8 cellular contexts compared by ENCODE assay signal in the genomic region with DNA sequence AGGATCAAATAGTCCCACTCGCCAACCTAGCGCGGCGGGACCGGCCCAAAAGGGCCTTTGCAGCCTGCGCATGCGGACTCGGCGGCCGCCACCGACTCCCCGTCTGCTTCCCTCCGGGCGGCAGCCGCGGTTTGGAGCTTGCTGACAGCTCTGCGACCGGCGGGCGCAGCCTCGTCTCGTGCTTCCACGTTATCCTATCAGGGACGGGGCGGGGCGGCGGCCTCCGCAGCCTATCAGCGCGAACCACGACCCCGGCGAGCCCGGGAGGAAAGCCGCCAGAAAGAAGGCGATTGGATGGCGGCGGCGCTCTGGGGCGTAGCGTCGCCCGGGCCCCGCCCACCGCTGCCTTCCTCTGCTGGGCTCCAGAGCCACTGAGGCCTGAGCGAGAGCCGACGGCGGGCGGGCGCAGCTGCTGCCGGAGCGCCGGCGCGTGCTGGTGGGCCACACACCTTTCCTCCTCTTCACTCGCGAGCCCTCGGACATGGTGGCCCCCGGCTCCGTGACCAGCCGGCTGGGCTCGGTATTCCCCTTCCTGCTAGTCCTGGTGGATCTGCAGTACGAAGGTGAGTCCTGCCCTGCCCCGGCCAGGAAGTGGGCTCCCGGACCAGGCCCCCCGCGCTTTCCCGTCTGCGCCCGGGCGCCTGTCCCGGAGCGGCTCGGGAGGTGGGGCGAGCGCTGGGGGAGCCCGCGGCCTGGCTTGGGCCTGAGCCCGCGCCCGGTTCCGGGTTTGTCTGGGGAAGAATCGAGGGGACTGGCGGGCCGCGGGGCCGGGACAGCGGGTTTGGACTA. TPM values are rescaled to one million over a fixed set of nuclear protein-coding genes. Genes with fewer than 3 reads are reported as not detected.
DNase-seq lines count a peak whose midpoint lies in the region; ATAC-seq lines count a peak whose summit lies in the region.

A gene with protein sequence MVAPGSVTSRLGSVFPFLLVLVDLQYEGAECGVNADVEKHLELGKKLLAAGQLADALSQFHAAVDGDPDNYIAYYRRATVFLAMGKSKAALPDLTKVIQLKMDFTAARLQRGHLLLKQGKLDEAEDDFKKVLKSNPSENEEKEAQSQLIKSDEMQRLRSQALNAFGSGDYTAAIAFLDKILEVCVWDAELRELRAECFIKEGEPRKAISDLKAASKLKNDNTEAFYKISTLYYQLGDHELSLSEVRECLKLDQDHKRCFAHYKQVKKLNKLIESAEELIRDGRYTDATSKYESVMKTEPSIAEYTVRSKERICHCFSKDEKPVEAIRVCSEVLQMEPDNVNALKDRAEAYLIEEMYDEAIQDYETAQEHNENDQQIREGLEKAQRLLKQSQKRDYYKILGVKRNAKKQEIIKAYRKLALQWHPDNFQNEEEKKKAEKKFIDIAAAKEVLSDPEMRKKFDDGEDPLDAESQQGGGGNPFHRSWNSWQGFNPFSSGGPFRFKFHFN (plus strand): TSS at position 365 of the 789 bp plus-strand sequence. CDS start 117 bp downstream, at position 482.

- peak within 1 kb of the TSS; percentile 95 to 97 for H3K27ac Mint-ChIP-seq in activated naive CD4-positive, alpha-beta T cell treated with anti-CD3 and anti-CD28 coated beads, Interleukin-2, amount 50 U/mL, for 72 hours

- peak within 1 kb of the TSS; percentile 73 for H3K27ac ChIP-seq in temporal lobe (ENCODE audit: low read depth, low read length)

- H3K9me3 Mint-ChIP-seq in activated naive CD4-positive, alpha-beta T cell treated with anti-CD3 and anti-CD28 coated beads, Interleukin-2, amount 50 U/mL, for 72 hours: peaks cover 3 to 4% of the 10 kb centered on the region in 2 donors

- DNase-seq in NCI-H1092 treated with DMSO at 0.1 percent for 48 hours (lab: John Stamatoyannopoulos, UW): peak; percentile 99
- peak; percentile 93 for DNase-seq in SKM-1 (lab: John Stamatoyannopoulos, UW; ENCODE audit: unreplicated experiment)
- DNase-seq in activated naive CD4-positive, alpha-beta T cell treated with anti-CD3 and anti-CD28 coated beads, Interleukin-2, amount 50 U/mL, for 72 hours (ENCODE audit: low spot score in 2 of 2): peak; percentile 95 to 99
- DNase-seq in globus pallidus (ENCODE audit: low spot score): peak; percentile 97
- peak; percentile 98 for DNase-seq in occipital lobe (lab: John Stamatoyannopoulos, UW)

- H3K4me3 ChIP-seq in GM08714 (ENCODE audit: low read length): peak within 1 kb of the TSS; percentile 93

- peak; percentile 95 for ATAC-seq in HG02610 (IDR thresholded peaks at IDR 0.05; ENCODE audit: unreplicated experiment)
- peak; percentile 95 to 96 for ATAC-seq in activated naive CD4-positive, alpha-beta T cell treated with anti-CD3 and anti-CD28 coated beads, Interleukin-2, amount 50 U/mL, for 72 hours

- H3K36me3 Mint-ChIP-seq in activated naive CD4-positive, alpha-beta T cell treated with anti-CD3 and anti-CD28 coated beads, Interleukin-2, amount 50 U/mL, for 72 hours: peaks cover 35 to 37% of the 10 kb centered on the region in 2 donors

RNA-seq across cellular contexts. Expression of the gene that starts here (rescaled TPM):
- total RNA-seq in activated naive CD4-positive, alpha-beta T cell treated with anti-CD3 and anti-CD28 coated beads, Interleukin-2, amount 50 U/mL, for 72 hours: 10 to 100 TPM; 12.8 to 16.1 TPM
- total RNA-seq in occipital lobe (32.6 TPM), temporal lobe (21.4 TPM)

Comparison
In these comparisons a context has a peak if more than half of its experiments do, and no peak if none do; other contexts are left out.
1. Peak in every context shown above with its lines: DNase-seq, ATAC-seq, H3K4me3 ChIP-seq and H3K27ac ChIP-seq.